ENCODE assay signal across 9 cellular contexts in genomic region chr3:115658032-115658336, GRCh38. TPM values are rescaled to one million over a fixed set of nuclear protein-coding genes. Genes with fewer than 3 reads are reported as not detected.
DNase-seq lines count a peak whose midpoint lies in the region; ATAC-seq, FAIRE-seq and TF ChIP-seq lines count a peak whose summit lies in the region.
"Had no signal": no experiment of that assay in that cellular context is flagged by ENCODE, and none has a peak within 500 bp of the region (broad histone marks: within the 10 kb centered on the region; RNA-seq: fewer than 3 reads in every experiment).

No MANE protein-coding gene starts in this region.

- H3K36me3 ChIP-seq in WERI-Rb-1 = no peaks in the 10 kb centered on the region
- H3K36me3 ChIP-seq in gastroesophageal sphincter = no peaks in the 10 kb centered on the region
- no peaks in the 10 kb centered on the region for H3K36me3 ChIP-seq in skeletal muscle tissue (ENCODE audit: control insufficient read depth in 3 of 3, insufficient read depth in 3 of 3, low read length in 3 of 3)

- peak overlapping the region; percentile 70 for H3K27ac ChIP-seq in WERI-Rb-1
- H3K27ac ChIP-seq in gastroesophageal sphincter = peak overlapping the region; percentile 96 to 99 (median 98)
- peak overlapping the region; percentile 87 for H3K27ac ChIP-seq in skeletal muscle tissue (ENCODE audit: low read depth, low read length)

- no peak for TF ChIP-seq EP300 in gastroesophageal sphincter (IDR thresholded peaks at IDR 0.05)

- in situ Hi-C loops in G401 (cut with HindIII; ENCODE audit: low sequenced_read_pairs) = no loop called here

- ATAC-seq in gastroesophageal sphincter = no peak
- ATAC-seq in HG02610 (IDR thresholded peaks at IDR 0.05; ENCODE audit: unreplicated experiment) = no peak
- no peak for ATAC-seq in HG02973 (IDR thresholded peaks at IDR 0.05; ENCODE audit: unreplicated experiment)
- no peak for ATAC-seq in HG02884 (IDR thresholded peaks at IDR 0.05; ENCODE audit: unreplicated experiment)

- peak overlapping the region; percentile 70 for H3K4me3 ChIP-seq in WERI-Rb-1 (ENCODE audit: low read depth, low read length)
- peak overlapping the region; percentile 82 to 85 for H3K4me3 ChIP-seq in gastroesophageal sphincter
- peak overlapping the region; percentile 77 to 85 (median 78) for H3K4me3 ChIP-seq in skeletal muscle tissue (ENCODE audit: low read length in 3 of 3)

- WGBS in gastroesophageal sphincter (ENCODE audit: low coverage in 1 of 2), 2 donors = 7 to 8% methylated on average over 3 of the region's 3 CpGs

- no peaks in the 10 kb centered on the region for H3K9me3 ChIP-seq in WERI-Rb-1 (ENCODE audit: severe bottlenecking)
- H3K9me3 ChIP-seq in gastroesophageal sphincter = no peaks in the 10 kb centered on the region
- H3K9me3 ChIP-seq in skeletal muscle tissue (ENCODE audit: control insufficient read depth in 3 of 3, low read length in 3 of 3) = no peaks in the 10 kb centered on the region

- H3K27me3 ChIP-seq in WERI-Rb-1 (ENCODE audit: insufficient read depth, low read depth, severe bottlenecking) = no peaks in the 10 kb centered on the region
- no peaks in the 10 kb centered on the region for H3K27me3 ChIP-seq in gastroesophageal sphincter
- no peaks in the 10 kb centered on the region for H3K27me3 ChIP-seq in skeletal muscle tissue (ENCODE audit: control insufficient read depth in 3 of 3, insufficient read depth in 3 of 3, low read length in 3 of 3)

- H3K9ac ChIP-seq in skeletal muscle tissue (ENCODE audit: low read depth in 1 of 3, low read length in 3 of 3) = peak overlapping the region; percentile 82 to 91 (median 88)

- peaks cover 0 to 31% (median 3%) of the 10 kb centered on the region in 3 donors for H3K4me1 ChIP-seq in gastroesophageal sphincter
- H3K4me1 ChIP-seq in skeletal muscle tissue (ENCODE audit: control insufficient read depth in 3 of 3, insufficient read depth in 3 of 3, low read length in 3 of 3) = peaks cover 6 to 12% (median 11%) of the 10 kb centered on the region in 3 donors

- DNase-seq in H54 (ENCODE audit: insufficient read length, low spot score) = no peak
- no peak for DNase-seq in WERI-Rb-1
- DNase-seq in G401 (ENCODE audit: low spot score) = no peak

- peak; percentile 6 for FAIRE-seq in H54 (lab: Jason Lieb, UNC)

- TF ChIP-seq CTCF in WERI-Rb-1 (IDR thresholded peaks at IDR 0.05; ENCODE audit: low read depth, low read length) = no peak
- no peak for TF ChIP-seq CTCF in gastroesophageal sphincter (IDR thresholded peaks at IDR 0.05)

- TF ChIP-seq POLR2A in H54 (IDR thresholded peaks at IDR 0.05; ENCODE audit: low read depth, low read length) (no peak), gastroesophageal sphincter (IDR thresholded peaks at IDR 0.05) (no peak)

RNA-seq across cellular contexts. Expression of gene GAP43, which starts 34.7 kb away (rescaled TPM):
- 1 to 10 TPM in 3 of 4 donors, under 1 TPM in 1; 0.47 to 2.7 (median 1.6) TPM for total RNA-seq in gastroesophageal sphincter
- 1.0 TPM for total RNA-seq in skeletal muscle tissue
- total RNA-seq in G401 (2014; rRNA removed; shearing (Covaris generic)) = not detected in 2 replicates
- total RNA-seq: dermis microvascular lymphatic vessel endothelial cell had no signal
